ENCODE assay signal across 25 cellular contexts in genomic region chr10:82266438-82266837, GRCh38.
DNase-seq lines count a peak whose midpoint lies in the region; ATAC-seq, FAIRE-seq and TF ChIP-seq lines count a peak whose summit lies in the region.
"Had no signal": no experiment of that assay in that cellular context is flagged by ENCODE, and none has a peak within 500 bp of the region (broad histone marks: within the 10 kb centered on the region; RNA-seq: fewer than 3 reads in every experiment).

No MANE protein-coding gene starts in this region.

- peak; percentile 84 for DNase-seq in RCC 7860 (ENCODE audit: low spot score)
- peak; percentile 89 for DNase-seq in choroid plexus epithelial cell (ENCODE audit: low read depth)
- peak; percentile 1 for DNase-seq in glomerular visceral epithelial cell (ENCODE audit: extremely low spot score)
- no peak for DNase-seq in NCI-H1105 (lab: John Stamatoyannopoulos, UW)
- no peak for DNase-seq in activated naive CD4-positive, alpha-beta T cell treated with Interleukin-2 at 50 U/mL for 16 hours
- DNase-seq in GM19240 (ENCODE audit: insufficient read length, low spot score) = no peak
- DNase-seq: activated CD4-positive, alpha-beta T cell treated with anti-CD3 and anti-CD28 coated beads for 4 hours; activated naive CD4-positive, alpha-beta T cell treated with anti-CD3 and anti-CD28 coated beads for 36 hours; activated T-cell treated with anti-CD3 and anti-CD28 coated beads, Interleukin-2, amount 50 U/mL, for 48 hours; DMS53; effector memory CD4-positive, alpha-beta T cell; GF-D8; HFFc6; IMR-90; NCI-H1417 treated with DMSO at 0.1 percent for 48 hours; PC-9; retina; SIG-M5; stimulated activated CD4-positive, alpha-beta T cell treated with anti-CD3 and anti-CD28 coated beads, Interleukin-4, amount 100 ng/mL, for 24 hours; stimulated activated naive CD8-positive, alpha-beta T cell treated with anti-CD3 and anti-CD28 coated beads, Interleukin-15, Interleukin-2, amounts not matched to agents 100 U/mL and 50 U/mL, for 24 hours had no signal

- TF ChIP-seq CTCF in choroid plexus epithelial cell (conservative IDR thresholded peaks at IDR 0.05; ENCODE audit: low read depth, low read length) = no peak

- no peak for ATAC-seq in HG03139 (IDR thresholded peaks at IDR 0.05; ENCODE audit: unreplicated experiment)
- ATAC-seq: stimulated activated naive CD8-positive, alpha-beta T cell treated with anti-CD3 and anti-CD28 coated beads, Interleukin-15, Interleukin-2, amounts not matched to agents 100 U/mL and 50 U/mL, for 24 hours had no signal

- H3K4me3 ChIP-seq in choroid plexus epithelial cell (ENCODE audit: low read depth, low read length) = no peak overlapping the region
- H3K4me3 ChIP-seq: PC-9, tibial nerve had no signal

- peak overlapping the region; percentile 53 for H3K27ac ChIP-seq in temporal lobe (ENCODE audit: low read depth, low read length)
- H3K27ac ChIP-seq: neutrophil, PC-9, tibial nerve had no signal

- FAIRE-seq in RCC 7860 (lab: Jason Lieb, UNC) = no peak
- FAIRE-seq: islet of Langerhans had no signal

Comparison
In these comparisons a context has a peak if more than half of its experiments do, and no peak if none do; other contexts are left out.
1. DNase-seq: peak in RCC 7860 (single experiment), choroid plexus epithelial cell (single experiment) and glomerular visceral epithelial cell (single experiment); none in NCI-H1105 (single experiment), activated naive CD4-positive, alpha-beta T cell treated with Interleukin-2 at 50 U/mL for 16 hours (single experiment) and GM19240 (single experiment).